In genomic region chr19:38018694-38019426, GRCh38 we compare ENCODE assay signal across 1 cellular context.
TF ChIP-seq lines count a peak whose summit lies in the region.

No MANE protein-coding gene starts in this region.

TF ChIP-seq in GM23338, 12 proteins besides CTCF, POLR2A, EP300 and RAD21 (continued from another document):
- no peak for TF ChIP-seq ZNF462 (CRISPR knock-in tag; IDR thresholded peaks at IDR 0.05)
- TF ChIP-seq ZNF114 (CRISPR knock-in tag; IDR thresholded peaks at IDR 0.05) = no peak
- TF ChIP-seq CREB1 (CRISPR knock-in tag; IDR thresholded peaks at IDR 0.05; ENCODE audit: low read depth) = no peak
- TF ChIP-seq ETS1 (IDR thresholded peaks at IDR 0.05) = no peak
- no peak for TF ChIP-seq EZH2 (IDR thresholded peaks at IDR 0.05; ENCODE audit: low read depth, unreplicated experiment)
- TF ChIP-seq ZNF331 (CRISPR knock-in tag; IDR thresholded peaks at IDR 0.05; ENCODE audit: low read depth) = no peak
- TF ChIP-seq JUNB (IDR thresholded peaks at IDR 0.05; ENCODE audit: unreplicated experiment) = no peak
- TF ChIP-seq EZH2phosphoT487 (IDR thresholded peaks at IDR 0.05; ENCODE audit: unreplicated experiment) = no peak
